9 cellular contexts compared by ENCODE assay signal in genomic region chr3:196501316-196502064, GRCh38. TPM values are rescaled to one million over a fixed set of nuclear protein-coding genes. Genes with fewer than 3 reads are reported as not detected.
DNase-seq lines count a peak whose midpoint lies in the region; ATAC-seq, FAIRE-seq and TF ChIP-seq lines count a peak whose summit lies in the region.
"Had no signal": no experiment of that assay in that cellular context is flagged by ENCODE, and none has a peak within 500 bp of the region (broad histone marks: within the 10 kb centered on the region; RNA-seq: fewer than 3 reads in every experiment).

No MANE protein-coding gene starts in this region.

- no peaks in the 10 kb centered on the region for H3K27me3 ChIP-seq in pancreas

- H3K27ac ChIP-seq in RWPE1 = peak overlapping the region; percentile 99
- H3K27ac ChIP-seq in pancreas = peak overlapping the region in 1 of 4 donors; percentile 9

- H3K36me3 ChIP-seq in pancreas = no peaks in the 10 kb centered on the region

- peak overlapping the region; percentile 82 for H3K4me3 ChIP-seq in epithelial cell of esophagus (ENCODE audit: low read length)
- H3K4me3 ChIP-seq in pancreas = peak overlapping the region; percentile 51 to 79 (median 66)

- peak overlapping the region; percentile 83 for H3K27ac Mint-ChIP-seq in activated naive CD4-positive, alpha-beta T cell treated with anti-CD3 and anti-CD28 coated beads, Interleukin-2, amount 50 U/mL, for 24 hours

- no peak for FAIRE-seq in pancreas (lab: Jason Lieb, UNC)

- H3K36me3 Mint-ChIP-seq in activated naive CD4-positive, alpha-beta T cell treated with anti-CD3 and anti-CD28 coated beads, Interleukin-2, amount 50 U/mL, for 24 hours = peaks cover 7% of the 10 kb centered on the region

- 17 to 19% methylated on average over 14 of the region's 14 CpGs for WGBS in pancreas, 2 donors

- H3K9me3 Mint-ChIP-seq in activated naive CD4-positive, alpha-beta T cell treated with anti-CD3 and anti-CD28 coated beads, Interleukin-2, amount 50 U/mL, for 24 hours = no peaks in the 10 kb centered on the region

- POLR2A ChIA-PET in RWPE1 (lab: Yijun Ruan, JAX; ENCODE audit: low non-redundant PET) = no interaction called here

- intact Hi-C loops in pancreas (cut with DNase I) = no loop called here

- ATAC-seq in pancreas (no peak), HG02981 (IDR thresholded peaks at IDR 0.05; ENCODE audit: unreplicated experiment) (no peak)

- H3K4me1 Mint-ChIP-seq in activated naive CD4-positive, alpha-beta T cell treated with anti-CD3 and anti-CD28 coated beads, Interleukin-2, amount 50 U/mL, for 24 hours = peaks cover 38% of the 10 kb centered on the region

- TF ChIP-seq CTCF in RWPE1 (conservative IDR thresholded peaks at IDR 0.05; ENCODE audit: low read depth) (no peak), epithelial cell of esophagus (IDR thresholded peaks at IDR 0.05; ENCODE audit: insufficient read depth, low read depth, low read length, missing control alignments) (no peak), pancreas (IDR thresholded peaks at IDR 0.05) (no peak)

- H3K9me3 ChIP-seq in pancreas = no peaks in the 10 kb centered on the region

- peaks cover 0 to 2% (median 0%) of the 10 kb centered on the region in 3 donors for H3K4me1 ChIP-seq in pancreas

- no peak for DNase-seq in activated naive CD4-positive, alpha-beta T cell treated with Interleukin-2 at 50 U/mL for 16 hours
- DNase-seq in RWPE1 (ENCODE audit: low spot score) (no peak), epithelial cell of esophagus (ENCODE audit: low read depth) (peak; percentile 48), pancreas (no peak), pons (ENCODE audit: low spot score) (no peak), AG08396 (ENCODE audit: low spot score) (no peak)

- CTCF ChIA-PET in RWPE1 (lab: Yijun Ruan, JAX) = interaction anchor here (0.6 to 1.3 kb wide), 2 partner anchors 22 to 103 kb away, joined by 3 to 4 read pairs; no protein-coding TSS in a partner anchor

- peak overlapping the region; percentile 99 for H3K4me3 Mint-ChIP-seq in activated naive CD4-positive, alpha-beta T cell treated with anti-CD3 and anti-CD28 coated beads, Interleukin-2, amount 50 U/mL, for 24 hours

- H3K27me3 Mint-ChIP-seq in activated naive CD4-positive, alpha-beta T cell treated with anti-CD3 and anti-CD28 coated beads, Interleukin-2, amount 50 U/mL, for 24 hours = no peaks in the 10 kb centered on the region

RNA-seq across cellular contexts. Expression of gene RNF168, which starts 2.1 kb away (rescaled TPM):
- 10 to 100 TPM in 1 of 6 donors, 1 to 10 TPM in 5; 6.0 to 10.8 (median 7.0) TPM for total RNA-seq in pancreas
- polyA plus RNA-seq in pancreas = 1 to 10 TPM; 3.2 to 4.5 TPM

RNA-seq across cellular contexts. Expression of gene SMCO1, which starts 13.7 kb away (rescaled TPM):
- total RNA-seq in pancreas = not detected
- polyA plus RNA-seq in pancreas = under 1 TPM in 1 of 2 donors, not detected in 1; 0.05 TPM
- total RNA-seq: pulmonary artery endothelial cell had no signal
